In genomic region chr6:22954749-22955385, GRCh38 we compare ENCODE assay signal across 8 cellular contexts.
DNase-seq lines count a peak whose midpoint lies in the region; ATAC-seq, FAIRE-seq and TF ChIP-seq lines count a peak whose summit lies in the region.

No MANE protein-coding gene starts in this region.

- H3K27me3 ChIP-seq in Caco-2 (replicated peaks; ENCODE audit: control insufficient read depth, insufficient read depth, low read length), result no peaks in the 10 kb centered on the region
- H3K27me3 ChIP-seq in bronchial epithelial cell (ENCODE audit: control insufficient read depth, insufficient read depth, low read length), result no peaks in the 10 kb centered on the region

- DNase-seq in Caco-2 (peak in 1 of 2 experiments; percentile 51), LoVo (ENCODE audit: low spot score) (peak; percentile 1), bronchial epithelial cell (ENCODE audit: low read depth) (peak; percentile 50), omental fat pad (ENCODE audit: low spot score) (no peak), GF-D8 (lab: John Stamatoyannopoulos, UW) (no peak)

- H3K4me1 ChIP-seq in Caco-2, result peaks cover 48% of the 10 kb centered on the region

- H3K9me3 ChIP-seq in Caco-2, result no peaks in the 10 kb centered on the region

- H3K36me3 ChIP-seq in Caco-2 (ENCODE audit: control insufficient read depth, insufficient read depth, low read length) (no peaks in the 10 kb centered on the region), bronchial epithelial cell (ENCODE audit: control insufficient read depth, insufficient read depth, low read length) (no peaks in the 10 kb centered on the region)

- TF ChIP-seq CTCF in Caco-2 (IDR thresholded peaks at IDR 0.05; ENCODE audit: insufficient read depth in 1 of 2, low read depth in 1 of 2, low read length in 1 of 2, severe bottlenecking in 1 of 2, unreplicated experiment in 1 of 2), result no peak
- no peak for TF ChIP-seq CTCF in bronchial epithelial cell (IDR thresholded peaks at IDR 0.05; ENCODE audit: insufficient read depth, low read length, severe bottlenecking)
- no peak for TF ChIP-seq CTCF in omental fat pad (IDR thresholded peaks at IDR 0.05)

- CTCF ChIA-PET in Caco-2 (lab: Charles Lee), result interaction anchor here (1.0 kb wide), 1 partner anchor 14 kb away, joined by 3 read pairs; no protein-coding TSS in a partner anchor

- H3K9me3 Mint-ChIP-seq in Caco-2 (ENCODE audit: unreplicated experiment), result peaks cover 20% of the 10 kb centered on the region

- POLR2A ChIA-PET in Caco-2 (lab: Charles Lee), result interaction anchor here (1.0 kb wide), 1 partner anchor 38 kb away, joined by 3 read pairs; no protein-coding TSS in a partner anchor

- peak; percentile 70 for ATAC-seq in GM21423 (IDR thresholded peaks at IDR 0.05; ENCODE audit: unreplicated experiment)
- ATAC-seq in omental fat pad (ENCODE audit: low FRiP score), result peak; percentile 57
- no peak for ATAC-seq in GM19324 (IDR thresholded peaks at IDR 0.05; ENCODE audit: low FRiP score, unreplicated experiment)
- no peak for ATAC-seq in GM21526 (IDR thresholded peaks at IDR 0.05; ENCODE audit: low FRiP score, unreplicated experiment)

- peak overlapping the region; percentile 93 for H3K27ac Mint-ChIP-seq in Caco-2 (ENCODE audit: unreplicated experiment)

- peaks cover 34% of the 10 kb centered on the region for H3K4me1 Mint-ChIP-seq in Caco-2 (ENCODE audit: low read depth, unreplicated experiment)

- H3K4me3 ChIP-seq in Caco-2 (ENCODE audit: low read depth, low read length) (0 out of 2 replicates have a peak overlapping the region, but pooled peaks have one; percentile 13), bronchial epithelial cell (ENCODE audit: low read depth, low read length) (peak overlapping the region; percentile 16)

- no TSS peak for BruUV-seq in Caco-2 (replicated peaks; lab: Mats Ljungman, UMichigan)

- intact Hi-C loops in Caco-2 (cut with micrococcal nuclease; ENCODE audit: unreplicated experiment), result loop anchor here (1.0 to 5.0 kb wide), 6 partner anchors 14 to 206 kb away; no protein-coding TSS in a partner anchor

- peaks cover 6% of the 10 kb centered on the region for H3K36me3 Mint-ChIP-seq in Caco-2 (ENCODE audit: insufficient read depth, unreplicated experiment)

- H3K4me3 Mint-ChIP-seq in Caco-2 (ENCODE audit: unreplicated experiment), result peak overlapping the region; percentile 70

- no peaks in the 10 kb centered on the region for H3K27me3 Mint-ChIP-seq in Caco-2 (ENCODE audit: insufficient read depth, unreplicated experiment)

- no peak for FAIRE-seq in bronchial epithelial cell (lab: Jason Lieb, UNC)

Comparison
In these comparisons a context has a peak if more than half of its experiments do, and no peak if none do; other contexts are left out.
1. DNase-seq: peak in LoVo (single experiment) and bronchial epithelial cell (single experiment); none in omental fat pad (single experiment) and GF-D8 (single experiment).
2. ATAC-seq: peak in GM21423 (single experiment) and omental fat pad (single experiment); none in GM19324 (single experiment) and GM21526 (single experiment).